In genomic region chr9:112149171-112149570, GRCh38 we compare ENCODE assay signal across 20 cellular contexts.
"Had no signal": no experiment of that assay in that cellular context is flagged by ENCODE, and none has a peak within 500 bp of the region (broad histone marks: within the 10 kb centered on the region; RNA-seq: fewer than 3 reads in every experiment).

No MANE protein-coding gene starts in this region.

- H3K4me1 Mint-ChIP-seq: stimulated activated naive CD8-positive, alpha-beta T cell treated with anti-CD3 and anti-CD28 coated beads, Interleukin-15, amount 100 ng/mL, for 72 hours had no signal

- H3K4me3 Mint-ChIP-seq: effector memory CD8-positive, alpha-beta T cell; naive thymus-derived CD4-positive, alpha-beta T cell; stimulated activated naive B cell treated with anti-CD40 and anti-IgM and Interleukin-4, amounts not matched to agents 10 μg/mL and 1 μg/mL and 100 μg/mL, for 72 hours; stimulated activated naive CD8-positive, alpha-beta T cell treated with anti-CD3 and anti-CD28 coated beads, Interleukin-15, amount 100 ng/mL, for 72 hours had no signal

- H3K4me3 ChIP-seq: esophagus squamous epithelium, gastroesophageal sphincter, psoas muscle, testis, tibial nerve had no signal

- H3K4me1 ChIP-seq: gastroesophageal sphincter, psoas muscle, tibial nerve had no signal

- DNase-seq: effector memory CD8-positive, alpha-beta T cell; esophagus squamous epithelium; foreskin fibroblast; glutamatergic neuron; islet precursor cell; mammary epithelial cell; naive thymus-derived CD4-positive, alpha-beta T cell; psoas muscle; retina; stimulated activated CD4-positive, alpha-beta T cell treated with anti-CD3 and anti-CD28 coated beads, Interleukin-2, amount 100 ng/mL, for 24 hours; stimulated activated CD4-positive, alpha-beta T cell treated with anti-CD3 and anti-CD28 coated beads, Interleukin-4, amount 100 ng/mL, for 4 hours; stimulated activated naive B cell treated with anti-CD40 and anti-IgM and Interleukin-4, amounts not matched to agents 10 μg/mL and 1 μg/mL and 100 μg/mL, for 72 hours; stimulated activated naive CD8-positive, alpha-beta T cell treated with anti-CD3 and anti-CD28 coated beads, Interleukin-15, amount 100 ng/mL, for 72 hours; testis had no signal

- H3K36me3 ChIP-seq: esophagus squamous epithelium, gastroesophageal sphincter, tibial nerve had no signal

- H3K9me3 ChIP-seq: esophagus squamous epithelium, gastroesophageal sphincter, neutrophil, psoas muscle, testis, tibial nerve had no signal

- H3K27ac Mint-ChIP-seq: naive thymus-derived CD4-positive, alpha-beta T cell; stimulated activated naive B cell treated with anti-CD40 and anti-IgM and Interleukin-4, amounts not matched to agents 10 μg/mL and 1 μg/mL and 100 μg/mL, for 72 hours; stimulated activated naive CD8-positive, alpha-beta T cell treated with anti-CD3 and anti-CD28 coated beads, Interleukin-15, amount 100 ng/mL, for 72 hours had no signal

- ATAC-seq: effector memory CD8-positive, alpha-beta T cell; gastroesophageal sphincter; left lobe of liver; naive thymus-derived CD4-positive, alpha-beta T cell; psoas muscle; sciatic nerve; stimulated activated naive B cell treated with anti-CD40 and anti-IgM and Interleukin-4, amounts not matched to agents 10 μg/mL and 1 μg/mL and 100 μg/mL, for 72 hours; stimulated activated naive CD8-positive, alpha-beta T cell treated with anti-CD3 and anti-CD28 coated beads, Interleukin-15, amount 100 ng/mL, for 72 hours had no signal

- H3K27ac ChIP-seq: epithelial cell of prostate, esophagus squamous epithelium, gastroesophageal sphincter, neutrophil, psoas muscle, tibial nerve had no signal

- H3K9me3 Mint-ChIP-seq: effector memory CD8-positive, alpha-beta T cell; naive thymus-derived CD4-positive, alpha-beta T cell; stimulated activated naive B cell treated with anti-CD40 and anti-IgM and Interleukin-4, amounts not matched to agents 10 μg/mL and 1 μg/mL and 100 μg/mL, for 72 hours; stimulated activated naive CD8-positive, alpha-beta T cell treated with anti-CD3 and anti-CD28 coated beads, Interleukin-15, amount 100 ng/mL, for 72 hours had no signal

- H3K27me3 ChIP-seq: esophagus squamous epithelium, gastroesophageal sphincter, neutrophil, testis, tibial nerve had no signal

- H3K27me3 Mint-ChIP-seq: effector memory CD8-positive, alpha-beta T cell; naive thymus-derived CD4-positive, alpha-beta T cell; stimulated activated naive B cell treated with anti-CD40 and anti-IgM and Interleukin-4, amounts not matched to agents 10 μg/mL and 1 μg/mL and 100 μg/mL, for 72 hours; stimulated activated naive CD8-positive, alpha-beta T cell treated with anti-CD3 and anti-CD28 coated beads, Interleukin-15, amount 100 ng/mL, for 72 hours had no signal
